Comparison of ENCODE assay signal across 8 cellular contexts in genomic region chr10:100185364-100186252, GRCh38. TPM values are rescaled to one million over a fixed set of nuclear protein-coding genes. Genes with fewer than 3 reads are reported as not detected.
A peak's percentile ranks its signal among the peaks of the same experiment; 100 is the strongest.
DNase-seq lines count a peak whose midpoint lies in the region; ATAC-seq, FAIRE-seq and TF ChIP-seq lines count a peak whose summit lies in the region.

TSS of gene ERLIN1 (minus strand) at chr10:100186029. CDS start at chr10:100185626, 403 bp downstream.

- intact Hi-C loops in aorta (cut with DNase I) = loop anchor here in 1 of 2 donors (5.0 to 10.0 kb wide), 2 partner anchors 42 to 441 kb away; partner anchors contain the start of gene CHUK

- H3K4me1 ChIP-seq in astrocyte (ENCODE audit: insufficient read depth, low read length) (peaks cover 11% of the 10 kb centered on the region), aorta (ENCODE audit: control insufficient read depth in 1 of 2, insufficient read depth in 2 of 2, low read length in 2 of 2) (peaks cover 0 to 1% of the 10 kb centered on the region in 2 donors)

- H3K79me2 ChIP-seq in astrocyte (ENCODE audit: insufficient read depth, low read length) = peaks cover 44% of the 10 kb centered on the region

- H3K27me3 Mint-ChIP-seq in astrocyte (ENCODE audit: low read depth, unreplicated experiment) = no peaks in the 10 kb centered on the region

- WGBS in aorta, 2 donors = 0% methylated on average over 61 to 65 of the region's 65 CpGs

- peak within 1 kb of the TSS; percentile 92 for H3K4me3 ChIP-seq in astrocyte (ENCODE audit: insufficient read depth, low read depth, low read length)
- H3K4me3 ChIP-seq in aorta (ENCODE audit: low read length in 2 of 2) = peak within 1 kb of the TSS; percentile 43 to 74

- DNase-seq in NCI-H1930 (lab: John Stamatoyannopoulos, UW) (peak; percentile 79 to 82), T-helper 22 cell (ENCODE audit: low read depth) (peak; percentile 85), astrocyte (ENCODE audit: low read depth) (peak; percentile 74), hepatic stellate cell (ENCODE audit: low spot score) (peak; percentile 88), renal cortical epithelial cell (ENCODE audit: low read depth) (peak; percentile 78), aorta (peak; percentile 95 to 98)

- peak; percentile 83 for TF ChIP-seq POLR2A in GM18505 (IDR thresholded peaks at IDR 0.05; ENCODE audit: borderline replicate concordance, extremely low read depth, insufficient read depth, insufficient read length)

- peaks cover under 1% of the 10 kb centered on the region for H3K36me3 Mint-ChIP-seq in astrocyte (ENCODE audit: low read depth, unreplicated experiment)

- no peak for TF ChIP-seq CTCF in astrocyte (IDR thresholded peaks at IDR 0.05; ENCODE audit: insufficient read depth, low read depth, low read length)

- H3K9ac ChIP-seq in astrocyte (ENCODE audit: low read length) = peak within 1 kb of the TSS; percentile 93

- peaks cover 4% of the 10 kb centered on the region for H3K36me3 ChIP-seq in astrocyte (ENCODE audit: insufficient read depth, low read length)
- peaks cover 0 to under 1% of the 10 kb centered on the region in 2 donors for H3K36me3 ChIP-seq in aorta (ENCODE audit: control insufficient read depth in 1 of 2, insufficient read depth in 2 of 2, low read length in 1 of 2)

- H3K27ac ChIP-seq in astrocyte (ENCODE audit: low read depth, low read length) (peak within 1 kb of the TSS; percentile 89), aorta (ENCODE audit: low read depth in 1 of 2, low read length in 2 of 2) (peak within 1 kb of the TSS in 1 of 2 donors; percentile 46)

- no peaks in the 10 kb centered on the region for H4K20me1 ChIP-seq in astrocyte (ENCODE audit: insufficient read depth, low read length)

- H2AFZ ChIP-seq in astrocyte (ENCODE audit: low read depth, low read length) = peak within 1 kb of the TSS; percentile 93

- peak within 1 kb of the TSS; percentile 96 for H3K4me3 Mint-ChIP-seq in astrocyte (ENCODE audit: unreplicated experiment)

- no peaks in the 10 kb centered on the region for H3K27me3 ChIP-seq in astrocyte (ENCODE audit: insufficient read depth, low read length)
- H3K27me3 ChIP-seq in aorta (ENCODE audit: control insufficient read depth in 1 of 2, insufficient read depth in 2 of 2, low read length in 1 of 2) = no peaks in the 10 kb centered on the region

- peaks cover 12% of the 10 kb centered on the region for H3K4me1 Mint-ChIP-seq in astrocyte (ENCODE audit: low read depth, unreplicated experiment)

- H3K4me2 ChIP-seq in astrocyte (ENCODE audit: low read length) = peak within 1 kb of the TSS; percentile 96

- no peaks in the 10 kb centered on the region for H3K9me3 Mint-ChIP-seq in astrocyte (ENCODE audit: unreplicated experiment)

- H3K9me3 ChIP-seq in astrocyte (ENCODE audit: insufficient read depth, low read depth, low read length) (no peaks in the 10 kb centered on the region), aorta (ENCODE audit: control insufficient read depth, low read length) (no peaks in the 10 kb centered on the region)

- no peak for FAIRE-seq in astrocyte (lab: Jason Lieb, UNC)

- peak; percentile 85 for ATAC-seq in GM18505 (IDR thresholded peaks at IDR 0.05; ENCODE audit: unreplicated experiment)
- peak; percentile 79 for ATAC-seq in HG02943 (IDR thresholded peaks at IDR 0.05; ENCODE audit: low read depth, unreplicated experiment)
- ATAC-seq in aorta (ENCODE audit: low FRiP score) = peak; percentile 99

- peak within 1 kb of the TSS; percentile 88 for H3K27ac Mint-ChIP-seq in astrocyte (ENCODE audit: unreplicated experiment)

RNA-seq across cellular contexts. Expression of gene ERLIN1, which starts in this region (rescaled TPM):
- total RNA-seq in astrocyte (22.7 and 26.4 TPM in 2 replicates), renal cortical epithelial cell (18.4 and 54.2 TPM in 2 replicates), aorta (10 to 100 TPM; 12.5 to 20.7 TPM)
- polyA plus RNA-seq in aorta = 1 to 10 TPM; 5.9 to 7.2 TPM
